Comparison of ENCODE assay signal across 8 cellular contexts in genomic region chr12:107248187-107248586, GRCh38.
"Had no signal": no experiment of that assay in that cellular context is flagged by ENCODE, and none has a peak within 500 bp of the region (broad histone marks: within the 10 kb centered on the region; RNA-seq: fewer than 3 reads in every experiment).

No MANE protein-coding gene starts in this region.

- FAIRE-seq: G401.6, GM12878, GM12891, GM12892, GM18507, GM19239 had no signal

- H3K4me3 ChIP-seq: GM12878 had no signal

- DNase-seq: GDM1, GF-D8 had no signal

- ATAC-seq: GM12878 had no signal
